ENCODE assay signal across 8 cellular contexts in genomic region chr10:78033623-78034470, GRCh38. TPM values are rescaled to one million over a fixed set of nuclear protein-coding genes. Genes with fewer than 3 reads are reported as not detected.
A peak's percentile ranks its signal among the peaks of the same experiment; 100 is the strongest.
DNase-seq lines count a peak whose midpoint lies in the region; ATAC-seq, FAIRE-seq and TF ChIP-seq lines count a peak whose summit lies in the region.

Gene RPS24 (plus strand): TSS chr10:78033863. CDS start chr10:78033902, 39 bp downstream.

- H3K4me1 ChIP-seq in Loucy (ENCODE audit: insufficient read depth, low read length, poor library complexity, severe bottlenecking), result peaks cover 51% of the 10 kb centered on the region

- peaks cover 10% of the 10 kb centered on the region for H3K27me3 ChIP-seq in Loucy (ENCODE audit: insufficient read depth, low read length, poor library complexity, severe bottlenecking)

- peak; percentile 95 for FAIRE-seq in H54 (lab: Jason Lieb, UNC)

- intact Hi-C loops in natural killer cell (cut with micrococcal nuclease), result loop anchor here (2.0 kb wide), 1 partner anchor 269 kb away; no protein-coding TSS in a partner anchor

- H3K79me2 ChIP-seq in Loucy (ENCODE audit: insufficient read depth, low read length), result peaks cover 57% of the 10 kb centered on the region

- H3K4me3 ChIP-seq in Loucy (ENCODE audit: low read length, poor library complexity, severe bottlenecking), result peak within 1 kb of the TSS; percentile 83

- peak within 1 kb of the TSS; percentile 83 for H3K4me3 Mint-ChIP-seq in natural killer cell

- no peaks in the 10 kb centered on the region for H3K9me3 Mint-ChIP-seq in natural killer cell

- H3K36me3 ChIP-seq in Loucy (ENCODE audit: insufficient read depth, low read length), result peaks cover 36% of the 10 kb centered on the region

- no peaks in the 10 kb centered on the region for H3K9me2 ChIP-seq in Loucy (replicated peaks; ENCODE audit: low read depth, low read length)

- peak within 1 kb of the TSS; percentile 98 for H2AFZ ChIP-seq in Loucy (ENCODE audit: low read length)

- H3K36me3 Mint-ChIP-seq in natural killer cell, result peaks cover 7% of the 10 kb centered on the region

- ATAC-seq in natural killer cell, result peak; percentile 85 to 96 (median 85)

- no peaks in the 10 kb centered on the region for H3K27me3 Mint-ChIP-seq in natural killer cell (ENCODE audit: low read depth in 2 of 2)

- peak; percentile 94 for TF ChIP-seq POLR2A in H54 (IDR thresholded peaks at IDR 0.05; ENCODE audit: low read depth, low read length)
- TF ChIP-seq POLR2A in Raji (IDR thresholded peaks at IDR 0.05; ENCODE audit: insufficient read depth, low read depth, low read length), result peak; percentile 99

- H4K20me1 ChIP-seq in Loucy (ENCODE audit: insufficient read depth, low read length, poor library complexity, severe bottlenecking), result peaks cover 48% of the 10 kb centered on the region

- H3K9ac ChIP-seq in Loucy (ENCODE audit: low read depth, low read length, poor library complexity, severe bottlenecking), result peak within 1 kb of the TSS; percentile 97

- peaks cover 50 to 53% of the 10 kb centered on the region in 2 donors for H3K4me1 Mint-ChIP-seq in natural killer cell

- no peaks in the 10 kb centered on the region for H3K9me3 ChIP-seq in Loucy (ENCODE audit: insufficient read depth, low read depth, low read length)

- DNase-seq in EL (peak; percentile 97), H54 (ENCODE audit: insufficient read length, low spot score) (peak; percentile 92), fibroblast of peridontal ligament (ENCODE audit: extremely low read depth) (peak; percentile 97), natural killer cell (peak; percentile 90)
- peak; percentile 90 for DNase-seq in activated T-helper 9 cell treated with anti-CD3 and anti-CD28 coated beads, Interleukin-2, amount 50 U/mL, for 16 hours (ENCODE audit: low read depth)
- DNase-seq in stimulated activated naive CD4-positive, alpha-beta T cell treated with Interleukin-2 at 50 U/mL for 16 hours (lab: John Stamatoyannopoulos, UW), result peak; percentile 95

- peak within 1 kb of the TSS; percentile 52 to 90 for H3K27ac Mint-ChIP-seq in natural killer cell

- H3F3A ChIP-seq in Loucy (ENCODE audit: low read depth), result 0 out of 2 replicates have a peak, but pooled peaks cover 3% of the 10 kb centered on the region

- peak within 1 kb of the TSS; percentile 95 for H3K4me2 ChIP-seq in Loucy (ENCODE audit: low read depth, low read length, poor library complexity, severe bottlenecking)

- TF ChIP-seq CTCF in Loucy (conservative IDR thresholded peaks at IDR 0.05; ENCODE audit: low read length) (no peak), natural killer cell (IDR thresholded peaks at IDR 0.05) (no peak)

RNA-seq across cellular contexts. Expression of gene RPS24, which starts in this region (rescaled TPM):
- 1,000 to 10,000 TPM in 1 of 3 donors, 100 to 1,000 TPM in 2; 887 to 1,039 (median 981) TPM for total RNA-seq in natural killer cell

Comparison
In these comparisons a context has a peak if more than half of its experiments do, and no peak if none do; other contexts are left out.
1. Peak in every context shown above with its lines: DNase-seq, ATAC-seq and H3K4me3 ChIP-seq.